Comparison of ENCODE assay signal across 14 cellular contexts in the genomic region with DNA sequence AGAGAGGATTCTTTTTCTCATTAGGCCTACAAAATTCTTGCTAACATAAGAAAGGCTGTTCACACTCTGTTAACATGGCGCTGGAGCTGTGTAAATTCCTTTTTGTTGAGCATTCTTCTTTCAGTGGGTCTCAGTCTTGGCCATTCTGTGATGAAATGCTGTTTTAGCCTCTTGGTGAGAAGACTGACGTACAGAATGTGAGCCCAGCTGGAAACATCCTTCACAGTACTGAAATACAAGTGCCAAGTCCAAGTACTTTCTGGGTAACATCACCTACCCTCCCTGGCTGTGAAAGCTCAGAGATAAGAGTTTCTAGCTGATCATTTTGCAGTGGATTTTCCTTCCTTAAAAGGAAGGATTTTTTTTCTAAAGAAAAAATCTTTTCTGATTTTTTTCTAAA.
DNase-seq lines count a peak whose midpoint lies in the region; ATAC-seq and TF ChIP-seq lines count a peak whose summit lies in the region.
"Had no signal": no experiment of that assay in that cellular context is flagged by ENCODE, and none has a peak within 500 bp of the region (broad histone marks: within the 10 kb centered on the region; RNA-seq: fewer than 3 reads in every experiment).

No MANE protein-coding gene starts in this region.

- TF ChIP-seq CTCF in AG10803 (conservative IDR thresholded peaks at IDR 0.05; ENCODE audit: low read length) (no peak), SU-DHL-6 (IDR thresholded peaks at IDR 0.05; ENCODE audit: insufficient read depth, low read length, poor library complexity, severe bottlenecking) (no peak), fibroblast of the aortic adventitia (IDR thresholded peaks at IDR 0.05; ENCODE audit: insufficient read depth, low read length) (no peak), nephron (IDR thresholded peaks at IDR 0.05; ENCODE audit: unreplicated experiment in 3 of 3) (no peak)

- no peaks in the 10 kb centered on the region for H3K27me3 ChIP-seq in SU-DHL-6 (ENCODE audit: low read length)
- H3K27me3 ChIP-seq: Peyer's patch had no signal

- H3K9me2 ChIP-seq in SU-DHL-6 (replicated peaks; ENCODE audit: insufficient read depth, low read length) = no peaks in the 10 kb centered on the region

- no peaks in the 10 kb centered on the region for H3K36me3 Mint-ChIP-seq in nephron (ENCODE audit: low read depth)
- peaks cover 4% of the 10 kb centered on the region for H3K36me3 Mint-ChIP-seq in activated CD8-positive, alpha-beta memory T cell treated with anti-CD3 and anti-CD28 coated beads, Interleukin-2, amount 10 ng/mL, durations not matched to agents 7 days and 5 days

- H3K9me3 Mint-ChIP-seq in nephron = no peaks in the 10 kb centered on the region
- no peaks in the 10 kb centered on the region for H3K9me3 Mint-ChIP-seq in activated CD8-positive, alpha-beta memory T cell treated with anti-CD3 and anti-CD28 coated beads, Interleukin-2, amount 10 ng/mL, durations not matched to agents 7 days and 5 days (ENCODE audit: low read depth)
- H3K9me3 Mint-ChIP-seq: activated T-helper 1 cell treated with anti-CD3 and anti-CD28 coated beads, Interleukin-12 subunit alpha, Interleukin-12 subunit beta, Interleukin-2, Interleukin-4 antibody, amounts not matched to agents 30 ng/mL and 10 ng/mL and 1 ng/mL, durations not matched to agents 14 hours and 24 hours and 36 hours had no signal

- H3F3A ChIP-seq in SU-DHL-6 (ENCODE audit: insufficient read depth) = no peaks in the 10 kb centered on the region

- no peak overlapping the region for H3K4me2 ChIP-seq in SU-DHL-6 (ENCODE audit: low read depth, low read length, poor library complexity, severe bottlenecking)

- no peak overlapping the region for H3K4me3 Mint-ChIP-seq in nephron
- no peak overlapping the region for H3K4me3 Mint-ChIP-seq in activated CD8-positive, alpha-beta memory T cell treated with anti-CD3 and anti-CD28 coated beads, Interleukin-2, amount 10 ng/mL, durations not matched to agents 7 days and 5 days
- H3K4me3 Mint-ChIP-seq: activated T-helper 1 cell treated with anti-CD3 and anti-CD28 coated beads, Interleukin-12 subunit alpha, Interleukin-12 subunit beta, Interleukin-2, Interleukin-4 antibody, amounts not matched to agents 30 ng/mL and 10 ng/mL and 1 ng/mL, durations not matched to agents 14 hours and 24 hours and 36 hours had no signal

- H3K4me3 ChIP-seq in AG10803 (ENCODE audit: low read length) (no peak overlapping the region), SU-DHL-6 (ENCODE audit: insufficient read depth, low read length, poor library complexity, severe bottlenecking) (no peak overlapping the region), fibroblast of the aortic adventitia (ENCODE audit: low read depth, low read length) (no peak overlapping the region)
- H3K4me3 ChIP-seq: Peyer's patch had no signal

- no peaks in the 10 kb centered on the region for H3K9me3 ChIP-seq in SU-DHL-6 (ENCODE audit: insufficient read depth, low read length)
- H3K9me3 ChIP-seq: Peyer's patch had no signal

- peak overlapping the region; percentile 48 for H2AFZ ChIP-seq in SU-DHL-6 (ENCODE audit: low read depth, low read length, severe bottlenecking)

- no peak overlapping the region for H3K27ac ChIP-seq in SU-DHL-6 (ENCODE audit: low read depth, low read length)
- H3K27ac ChIP-seq: Peyer's patch had no signal

- DNase-seq in AG10803 (ENCODE audit: low read depth) (peak; percentile 80), fibroblast of the aortic adventitia (ENCODE audit: low read depth) (peak; percentile 94)
- DNase-seq in activated CD8-positive, alpha-beta memory T cell treated with anti-CD3 and anti-CD28 coated beads, Interleukin-2, amount 10 ng/mL, durations not matched to agents 7 days and 5 days = no peak
- DNase-seq: anterior cingulate cortex, NCI-H1417 treated with DMSO at 0.1 percent for 48 hours, NCI-H524 treated with DMSO at 0.1 percent for 48 hours, Peyer's patch had no signal

- no peak for ATAC-seq in GM18861 (IDR thresholded peaks at IDR 0.05; ENCODE audit: unreplicated experiment)
- no peak for ATAC-seq in activated CD8-positive, alpha-beta memory T cell treated with anti-CD3 and anti-CD28 coated beads, Interleukin-2, amount 10 ng/mL, durations not matched to agents 7 days and 5 days
- ATAC-seq in GM19455 (IDR thresholded peaks at IDR 0.05; ENCODE audit: unreplicated experiment) = no peak
- ATAC-seq in HG02678 (IDR thresholded peaks at IDR 0.05; ENCODE audit: unreplicated experiment) = no peak

- H3K79me2 ChIP-seq in SU-DHL-6 (ENCODE audit: insufficient read depth, low read length) = no peaks in the 10 kb centered on the region

- no peaks in the 10 kb centered on the region for H3K27me3 Mint-ChIP-seq in nephron (ENCODE audit: low read depth)
- peaks cover 2% of the 10 kb centered on the region for H3K27me3 Mint-ChIP-seq in activated CD8-positive, alpha-beta memory T cell treated with anti-CD3 and anti-CD28 coated beads, Interleukin-2, amount 10 ng/mL, durations not matched to agents 7 days and 5 days
- H3K27me3 Mint-ChIP-seq: progenitor cell of endocrine pancreas had no signal

- CTCF ChIA-PET in activated CD8-positive, alpha-beta memory T cell treated with anti-CD3 and anti-CD28 coated beads, Interleukin-2, amount 10 ng/mL, durations not matched to agents 7 days and 5 days (lab: Charles Lee) = interaction anchor here (1.1 kb wide), 1 partner anchor 8 kb away, joined by 3 read pairs; no protein-coding TSS in a partner anchor

- peaks cover 13% of the 10 kb centered on the region for H3K4me1 Mint-ChIP-seq in nephron
- H3K4me1 Mint-ChIP-seq in activated CD8-positive, alpha-beta memory T cell treated with anti-CD3 and anti-CD28 coated beads, Interleukin-2, amount 10 ng/mL, durations not matched to agents 7 days and 5 days = peaks cover 14% of the 10 kb centered on the region

- no peaks in the 10 kb centered on the region for H4K20me1 ChIP-seq in SU-DHL-6 (ENCODE audit: low read depth, low read length)

- H3K36me3 ChIP-seq in SU-DHL-6 (ENCODE audit: low read length) = no peaks in the 10 kb centered on the region
- H3K36me3 ChIP-seq: Peyer's patch had no signal

- H3K9ac ChIP-seq in SU-DHL-6 (ENCODE audit: low read length) = no peak overlapping the region

- H3K27ac Mint-ChIP-seq in nephron = peak overlapping the region in 2 of 3 experiments; percentile 27 to 38
- no peak overlapping the region for H3K27ac Mint-ChIP-seq in activated CD8-positive, alpha-beta memory T cell treated with anti-CD3 and anti-CD28 coated beads, Interleukin-2, amount 10 ng/mL, durations not matched to agents 7 days and 5 days
- H3K27ac Mint-ChIP-seq: activated T-helper 1 cell treated with anti-CD3 and anti-CD28 coated beads, Interleukin-12 subunit alpha, Interleukin-12 subunit beta, Interleukin-2, Interleukin-4 antibody, amounts not matched to agents 30 ng/mL and 10 ng/mL and 1 ng/mL, durations not matched to agents 14 hours and 24 hours and 36 hours; progenitor cell of endocrine pancreas had no signal
